In the genomic region with DNA sequence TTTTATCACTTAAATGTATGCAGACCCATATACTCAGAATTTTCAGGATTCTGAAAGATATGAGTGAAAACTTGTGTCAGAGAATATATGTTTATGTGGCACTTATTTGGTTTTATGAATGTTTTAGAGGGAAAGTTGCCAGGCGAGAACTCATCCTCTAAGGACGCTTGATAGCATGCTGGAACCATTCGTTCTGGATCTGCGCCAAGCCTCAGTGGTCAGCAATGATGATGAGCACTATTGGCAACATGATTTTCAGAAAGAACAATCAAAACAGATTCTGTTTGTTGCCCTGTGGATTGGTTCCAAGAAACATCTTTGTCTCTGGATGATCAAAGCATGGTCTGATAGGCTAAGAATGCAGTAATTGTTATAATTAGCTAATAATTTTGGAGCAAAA, we compare ENCODE assay signal across 10 cellular contexts. TPM values are rescaled to one million over a fixed set of nuclear protein-coding genes. Genes with fewer than 3 reads are reported as not detected.
DNase-seq lines count a peak whose midpoint lies in the region; ATAC-seq and TF ChIP-seq lines count a peak whose summit lies in the region.
"Had no signal": no experiment of that assay in that cellular context is flagged by ENCODE, and none has a peak within 500 bp of the region (broad histone marks: within the 10 kb centered on the region; RNA-seq: fewer than 3 reads in every experiment).

No MANE protein-coding gene starts in this region.

- no peak overlapping the region for H3K4me3 ChIP-seq in fibroblast of mammary gland (ENCODE audit: control insufficient read depth, low read depth, low read length)
- no peak overlapping the region for H3K4me3 ChIP-seq in lower leg skin (ENCODE audit: low read depth, poor library complexity, severe bottlenecking)
- no peak overlapping the region for H3K4me3 ChIP-seq in heart right ventricle

- DNase-seq in HCEC 1CT (peak; percentile 65), T1000 (lab: John Stamatoyannopoulos, UW) (peak; percentile 10), fibroblast of mammary gland (ENCODE audit: low read depth) (peak; percentile 99), sciatic nerve (ENCODE audit: low spot score) (peak; percentile 74), GF-D8 (lab: John Stamatoyannopoulos, UW) (no peak), lower leg skin (ENCODE audit: low spot score in 2 of 2) (no peak), heart right ventricle (no peak)
- DNase-seq: DMS79 treated with DMSO at 0.1 percent for 48 hours, T-helper 9 cell had no signal

- TF ChIP-seq CTCF in fibroblast of mammary gland (conservative IDR thresholded peaks at IDR 0.05; ENCODE audit: control insufficient read depth, insufficient read depth, low read depth, low read length), result no peak
- TF ChIP-seq CTCF in lower leg skin (IDR thresholded peaks at IDR 0.05), result no peak
- TF ChIP-seq CTCF in heart right ventricle (IDR thresholded peaks at IDR 0.05), result no peak

- H3K4me1 ChIP-seq in heart right ventricle, result peaks cover 0 to 11% (median 0%) of the 10 kb centered on the region in 9 donors

- TF ChIP-seq POLR2A in lower leg skin (IDR thresholded peaks at IDR 0.05), result no peak

- WGBS in lower leg skin, 2 donors, result 59 to 66% methylated on average over 4 of the region's 4 CpGs
- WGBS in heart right ventricle, 2 donors, result 82 to 92% methylated on average over 4 of the region's 4 CpGs

- no peaks in the 10 kb centered on the region for H3K27me3 ChIP-seq in heart right ventricle

- no peaks in the 10 kb centered on the region for H3K36me3 ChIP-seq in heart right ventricle

- H3K9me3 ChIP-seq in heart right ventricle, result no peaks in the 10 kb centered on the region

- intact Hi-C loops in sciatic nerve (cut with DNase I), result no loop called here
- intact Hi-C loops in lower leg skin (cut with DNase I; ENCODE audit: low total_unique reads), result no loop called here
- intact Hi-C loops in heart right ventricle (cut with DNase I), result no loop called here

- H3K27ac ChIP-seq in heart right ventricle, result peak overlapping the region in 1 of 10 donors; percentile 56

- ATAC-seq in sciatic nerve (peak; percentile 76), HG03139 (IDR thresholded peaks at IDR 0.05; ENCODE audit: unreplicated experiment) (no peak), heart right ventricle (no peak)

RNA-seq across cellular contexts. Expression of a gene that starts 32.1 kb away (rescaled TPM):
- 74.0 TPM for total RNA-seq in sciatic nerve
- total RNA-seq in lower leg skin, result 10 to 100 TPM; 38.3 to 51.7 (median 40.4) TPM
- total RNA-seq in heart right ventricle, result 10 to 100 TPM; 36.1 to 68.8 (median 54.6) TPM
- 10 to 100 TPM in 1 of 2 donors, 1 to 10 TPM in 1; 9.2 to 13.5 TPM for polyA plus RNA-seq in heart right ventricle

Comparison
In these comparisons a context has a peak if more than half of its experiments do, and no peak if none do; other contexts are left out.
1. DNase-seq: peak in HCEC 1CT (single experiment), T1000 (single experiment), fibroblast of mammary gland (single experiment) and sciatic nerve (single experiment); none in GF-D8 (single experiment), lower leg skin (0 of 2) and heart right ventricle (0 of 2).